8 cellular contexts compared by ENCODE assay signal in genomic region chr17:43943769-43944418, GRCh38. TPM values are rescaled to one million over a fixed set of nuclear protein-coding genes. Genes with fewer than 3 reads are reported as not detected.
DNase-seq lines count a peak whose midpoint lies in the region; ATAC-seq, FAIRE-seq and TF ChIP-seq lines count a peak whose summit lies in the region.

No MANE protein-coding gene starts in this region.

- whole genome bisulfite sequencing in small intestine, 3 donors: 12 to 15% (median 14%) methylated on average over 8 of the region's 8 CpGs

- DNase-seq in AG04449 (ENCODE audit: low read depth, low spot score) (no peak), GM19238 (ENCODE audit: insufficient read length, low spot score) (peak; percentile 66), NCI-H2081 (lab: John Stamatoyannopoulos, UW) (peak; percentile 75 to 82), astrocyte of the cerebellum (ENCODE audit: low read depth) (peak; percentile 49), hippocampal formation (lab: John Stamatoyannopoulos, UW) (peak; percentile 43 to 78), small intestine (peak; percentile 75)

- POLR2A ChIA-PET in AG04449 (lab: Yijun Ruan, JAX): interaction anchor here (0.6 to 0.7 kb wide), 2 partner anchors 112 to 336 kb away, joined by 3 read pairs; no protein-coding TSS in a partner anchor

- no peak overlapping the region for H3K27ac ChIP-seq in small intestine (ENCODE audit: low read depth in 1 of 2, low read length in 1 of 2)

- in situ Hi-C loops in astrocyte of the cerebellum (cut with HindIII; ENCODE audit: low sequenced_read_pairs): no loop called here

- no peaks in the 10 kb centered on the region for H3K27me3 ChIP-seq in small intestine (ENCODE audit: control insufficient read depth in 2 of 2, insufficient read depth in 2 of 2, low read length in 2 of 2)

- H3K36me3 ChIP-seq in small intestine (ENCODE audit: control insufficient read depth in 2 of 2, insufficient read depth in 2 of 2, low read length in 2 of 2): no peaks in the 10 kb centered on the region

- H3K9me3 ChIP-seq in small intestine (ENCODE audit: control insufficient read depth, low read depth): no peaks in the 10 kb centered on the region

- no peak for ATAC-seq in GM21367 (IDR thresholded peaks at IDR 0.05; ENCODE audit: unreplicated experiment)

- TF ChIP-seq CTCF in AG04449 (IDR thresholded peaks at IDR 0.05; ENCODE audit: insufficient read depth, low read length, missing control alignments): peak; percentile 91
- TF ChIP-seq CTCF in astrocyte of the cerebellum (IDR thresholded peaks at IDR 0.05; ENCODE audit: low read depth, low read length, missing control alignments): peak; percentile 88

- H3K4me1 ChIP-seq in small intestine (ENCODE audit: control insufficient read depth in 2 of 2, insufficient read depth in 1 of 2, low read depth in 1 of 2, low read length in 1 of 2): no peaks in the 10 kb centered on the region

- CTCF ChIA-PET in AG04449 (lab: Yijun Ruan, JAX): interaction anchor here (0.7 to 16.0 kb wide), 60 partner anchors 9 to 409 kb away, joined by 3 to 320 read pairs (median 7); partner anchors contain the start of genes ASB16, CD300LG, HDAC5 and LSM12

- H3K4me3 ChIP-seq in AG04449 (ENCODE audit: low read depth, low read length): no peak overlapping the region
- H3K4me3 ChIP-seq in astrocyte of the cerebellum (ENCODE audit: low read depth, low read length): no peak overlapping the region
- H3K4me3 ChIP-seq in small intestine (ENCODE audit: low read depth in 1 of 2, low read length in 2 of 2): no peak overlapping the region

- FAIRE-seq in TTC549 (lab: Jason Lieb, UNC) (peak; percentile 83), small intestine (lab: Jason Lieb, UNC) (no peak)

RNA-seq across cellular contexts. Expression of gene PPY, which starts 1.6 kb away (rescaled TPM):
- not detected for polyA plus RNA-seq in small intestine

RNA-seq across cellular contexts. Expression of gene PYY, which starts 9.8 kb away (rescaled TPM):
- 10 to 100 TPM in 1 of 3 donors, 1 to 10 TPM in 1, not detected in 1; 1.8 to 10.5 TPM for polyA plus RNA-seq in small intestine

RNA-seq across cellular contexts. Expression of gene MPP2, which starts 36.6 kb away (rescaled TPM):
- 1 to 10 TPM in 1 of 3 donors, under 1 TPM in 1, not detected in 1; 0.27 to 1.8 TPM for polyA plus RNA-seq in small intestine
